Comparison of ENCODE assay signal across 22 cellular contexts in genomic region chr10:60122190-60122589, GRCh38.
DNase-seq lines count a peak whose midpoint lies in the region; ATAC-seq and TF ChIP-seq lines count a peak whose summit lies in the region.
"Had no signal": no experiment of that assay in that cellular context is flagged by ENCODE, and none has a peak within 500 bp of the region (broad histone marks: within the 10 kb centered on the region; RNA-seq: fewer than 3 reads in every experiment).

No MANE protein-coding gene starts in this region.

- 0 out of 2 replicates have a peak overlapping the region, but pooled peaks have one; percentile 69 for H3K27ac Mint-ChIP-seq in GM23338
- H3K27ac Mint-ChIP-seq: CD8-positive, alpha-beta T cell had no signal

- H3K14ac ChIP-seq in trophoblast cell (ENCODE audit: low read length): no peak overlapping the region

- no peak overlapping the region for H4K8ac ChIP-seq in trophoblast cell (ENCODE audit: low read depth, low read length)

- H2AFZ ChIP-seq in GM23338: no peak overlapping the region
- H2AFZ ChIP-seq in trophoblast cell (ENCODE audit: insufficient read depth, low read length, poor library complexity): no peak overlapping the region
- H2AFZ ChIP-seq: GM23248 had no signal

- H3K27me3 ChIP-seq in GM23338 (ENCODE audit: insufficient read depth) (no peaks in the 10 kb centered on the region), trophoblast cell (ENCODE audit: insufficient read depth, low read length) (no peaks in the 10 kb centered on the region)

- H3K79me2 ChIP-seq in GM23338 (replicated peaks; ENCODE audit: insufficient read depth) (no peaks in the 10 kb centered on the region), trophoblast cell (ENCODE audit: control insufficient read depth, insufficient read depth, low read length, poor library complexity) (no peaks in the 10 kb centered on the region)

- H3K27ac ChIP-seq in GM23338 (ENCODE audit: low read depth): no peak overlapping the region
- peak overlapping the region; percentile 64 for H3K27ac ChIP-seq in RWPE1
- H3K27ac ChIP-seq in trophoblast cell (ENCODE audit: low read depth, low read length): no peak overlapping the region
- H3K27ac ChIP-seq: KMS-11, SK-N-MC had no signal

- H3K9me3 ChIP-seq in trophoblast cell (ENCODE audit: insufficient read depth, low read depth, low read length): no peaks in the 10 kb centered on the region
- H3K9me3 ChIP-seq: HAP-1 had no signal

- no peaks in the 10 kb centered on the region for H3K9me3 Mint-ChIP-seq in GM23338
- H3K9me3 Mint-ChIP-seq: CD8-positive, alpha-beta T cell had no signal

- no peaks in the 10 kb centered on the region for H3K79me1 ChIP-seq in trophoblast cell (ENCODE audit: low read length)

- POLR2A ChIA-PET in RWPE1 (lab: Yijun Ruan, JAX; ENCODE audit: low non-redundant PET): no interaction called here

- H3K18ac ChIP-seq in trophoblast cell (ENCODE audit: low read length): no peak overlapping the region

- TF ChIP-seq CTCF in GM23338 (conservative IDR thresholded peaks at IDR 0.05; ENCODE audit: low read depth in 2 of 2) (no peak), RWPE1 (conservative IDR thresholded peaks at IDR 0.05; ENCODE audit: low read depth) (no peak)

- no peaks in the 10 kb centered on the region for H3K9me2 ChIP-seq in GM23338 (ENCODE audit: insufficient read depth)

- H3K4me3 ChIP-seq in GM23338: no peak overlapping the region
- no peak overlapping the region for H3K4me3 ChIP-seq in trophoblast cell (ENCODE audit: low read depth, low read length)
- H3K4me3 ChIP-seq: GM23248, HAP-1, SK-N-MC had no signal

- no peak overlapping the region for H2AK5ac ChIP-seq in trophoblast cell (ENCODE audit: low read length)

- no peak overlapping the region for H2BK5ac ChIP-seq in trophoblast cell (ENCODE audit: low read depth, low read length, poor library complexity)

- H3K23ac ChIP-seq in trophoblast cell (ENCODE audit: low read length): peak overlapping the region; percentile 42

- no peak for DNase-seq in GM23338 (ENCODE audit: low spot score)
- DNase-seq in RWPE1 (ENCODE audit: low spot score): no peak
- no peak for DNase-seq in trophoblast cell
- DNase-seq in cerebellar nuclear complex (lab: John Stamatoyannopoulos, UW): no peak
- no peak for DNase-seq in putamen (ENCODE audit: low spot score)
- DNase-seq in dermis blood vessel endothelial cell: no peak
- DNase-seq: AML-193; C1 segment of cervical spinal cord; CD8-positive, alpha-beta T cell; DMS153; GM23248; MV-4-11; NCI-H1105 treated with DMSO at 0.1 percent for 48 hours; NCI-H2081; NCI-H2171; NCI-H524 treated with DMSO at 0.1 percent for 48 hours; SHP77 treated with DMSO at 0.1 percent for 48 hours had no signal

- H3K4ac ChIP-seq in trophoblast cell (ENCODE audit: low read depth, low read length): no peak overlapping the region

- no peak overlapping the region for H4K91ac ChIP-seq in trophoblast cell (ENCODE audit: low read depth, low read length)

- no peaks in the 10 kb centered on the region for H3K4me1 ChIP-seq in GM23338 (ENCODE audit: insufficient read depth)
- H3K4me1 ChIP-seq in trophoblast cell (ENCODE audit: control insufficient read depth in 1 of 2, insufficient read depth in 2 of 2, low read length in 2 of 2): peaks cover 0 to 6% of the 10 kb centered on the region in 2 experiments

- peak overlapping the region; percentile 31 for H3K9ac ChIP-seq in trophoblast cell (ENCODE audit: low read length)
- H3K9ac ChIP-seq: GM23248, KMS-11 had no signal

- H3K4me3 Mint-ChIP-seq in GM23338: no peak overlapping the region
- H3K4me3 Mint-ChIP-seq: CD8-positive, alpha-beta T cell had no signal

- H3K4me2 ChIP-seq in GM23338 (no peak overlapping the region), trophoblast cell (ENCODE audit: low read length) (no peak overlapping the region)
- H3K4me2 ChIP-seq: KMS-11 had no signal

- H3K36me3 ChIP-seq in GM23338 (ENCODE audit: insufficient read depth): no peaks in the 10 kb centered on the region; the same call in 1 of the 2 replicates
- peaks cover 0 to 2% of the 10 kb centered on the region in 2 experiments for H3K36me3 ChIP-seq in trophoblast cell (ENCODE audit: control insufficient read depth in 1 of 2, insufficient read depth in 2 of 2, low read length in 2 of 2)
- H3K36me3 ChIP-seq: HAP-1 had no signal

- no peaks in the 10 kb centered on the region for H3K27me3 Mint-ChIP-seq in GM23338 (ENCODE audit: insufficient read depth, low read depth, poor library complexity)

- ATAC-seq in GM23338: no peak
- peak; percentile 12 for ATAC-seq in esophagus mucosa
- ATAC-seq in HG03469 (IDR thresholded peaks at IDR 0.05; ENCODE audit: unreplicated experiment): no peak
- ATAC-seq: CD8-positive, alpha-beta T cell had no signal

- H4K12ac ChIP-seq in trophoblast cell (ENCODE audit: low read depth, low read length): no peak overlapping the region

- no peak overlapping the region for H2BK120ac ChIP-seq in trophoblast cell (ENCODE audit: insufficient read depth, low read length, poor library complexity)

- no peaks in the 10 kb centered on the region for H3F3A ChIP-seq in GM23338 (replicated peaks; ENCODE audit: low read depth)

- no peaks in the 10 kb centered on the region; the same call in 2 of the 3 replicates for H3K36me3 Mint-ChIP-seq in GM23338 (ENCODE audit: low read depth)
- H3K36me3 Mint-ChIP-seq: CD8-positive, alpha-beta T cell had no signal

- CTCF ChIA-PET in RWPE1 (lab: Yijun Ruan, JAX): interaction anchor here (0.6 kb wide), 1 partner anchor 291 kb away, joined by 4 read pairs; no protein-coding TSS in a partner anchor

- H3K4me1 Mint-ChIP-seq in GM23338: no peaks in the 10 kb centered on the region

- H2BK12ac ChIP-seq in trophoblast cell (ENCODE audit: low read length): no peak overlapping the region

- H4K20me1 ChIP-seq in GM23338 (replicated peaks; ENCODE audit: insufficient read depth): no peaks in the 10 kb centered on the region; the same call in 1 of the 2 replicates

- no CpG with 5 or more reads among the region's 2 CpGs for WGBS in trophoblast cell (ENCODE audit: extremely low coverage, insufficient coverage, insufficient read length)

TF ChIP-seq in GM23338, 12 proteins besides CTCF, POLR2A, EP300 and RAD21 (continues in another document):
- TF ChIP-seq, protein P1, sequence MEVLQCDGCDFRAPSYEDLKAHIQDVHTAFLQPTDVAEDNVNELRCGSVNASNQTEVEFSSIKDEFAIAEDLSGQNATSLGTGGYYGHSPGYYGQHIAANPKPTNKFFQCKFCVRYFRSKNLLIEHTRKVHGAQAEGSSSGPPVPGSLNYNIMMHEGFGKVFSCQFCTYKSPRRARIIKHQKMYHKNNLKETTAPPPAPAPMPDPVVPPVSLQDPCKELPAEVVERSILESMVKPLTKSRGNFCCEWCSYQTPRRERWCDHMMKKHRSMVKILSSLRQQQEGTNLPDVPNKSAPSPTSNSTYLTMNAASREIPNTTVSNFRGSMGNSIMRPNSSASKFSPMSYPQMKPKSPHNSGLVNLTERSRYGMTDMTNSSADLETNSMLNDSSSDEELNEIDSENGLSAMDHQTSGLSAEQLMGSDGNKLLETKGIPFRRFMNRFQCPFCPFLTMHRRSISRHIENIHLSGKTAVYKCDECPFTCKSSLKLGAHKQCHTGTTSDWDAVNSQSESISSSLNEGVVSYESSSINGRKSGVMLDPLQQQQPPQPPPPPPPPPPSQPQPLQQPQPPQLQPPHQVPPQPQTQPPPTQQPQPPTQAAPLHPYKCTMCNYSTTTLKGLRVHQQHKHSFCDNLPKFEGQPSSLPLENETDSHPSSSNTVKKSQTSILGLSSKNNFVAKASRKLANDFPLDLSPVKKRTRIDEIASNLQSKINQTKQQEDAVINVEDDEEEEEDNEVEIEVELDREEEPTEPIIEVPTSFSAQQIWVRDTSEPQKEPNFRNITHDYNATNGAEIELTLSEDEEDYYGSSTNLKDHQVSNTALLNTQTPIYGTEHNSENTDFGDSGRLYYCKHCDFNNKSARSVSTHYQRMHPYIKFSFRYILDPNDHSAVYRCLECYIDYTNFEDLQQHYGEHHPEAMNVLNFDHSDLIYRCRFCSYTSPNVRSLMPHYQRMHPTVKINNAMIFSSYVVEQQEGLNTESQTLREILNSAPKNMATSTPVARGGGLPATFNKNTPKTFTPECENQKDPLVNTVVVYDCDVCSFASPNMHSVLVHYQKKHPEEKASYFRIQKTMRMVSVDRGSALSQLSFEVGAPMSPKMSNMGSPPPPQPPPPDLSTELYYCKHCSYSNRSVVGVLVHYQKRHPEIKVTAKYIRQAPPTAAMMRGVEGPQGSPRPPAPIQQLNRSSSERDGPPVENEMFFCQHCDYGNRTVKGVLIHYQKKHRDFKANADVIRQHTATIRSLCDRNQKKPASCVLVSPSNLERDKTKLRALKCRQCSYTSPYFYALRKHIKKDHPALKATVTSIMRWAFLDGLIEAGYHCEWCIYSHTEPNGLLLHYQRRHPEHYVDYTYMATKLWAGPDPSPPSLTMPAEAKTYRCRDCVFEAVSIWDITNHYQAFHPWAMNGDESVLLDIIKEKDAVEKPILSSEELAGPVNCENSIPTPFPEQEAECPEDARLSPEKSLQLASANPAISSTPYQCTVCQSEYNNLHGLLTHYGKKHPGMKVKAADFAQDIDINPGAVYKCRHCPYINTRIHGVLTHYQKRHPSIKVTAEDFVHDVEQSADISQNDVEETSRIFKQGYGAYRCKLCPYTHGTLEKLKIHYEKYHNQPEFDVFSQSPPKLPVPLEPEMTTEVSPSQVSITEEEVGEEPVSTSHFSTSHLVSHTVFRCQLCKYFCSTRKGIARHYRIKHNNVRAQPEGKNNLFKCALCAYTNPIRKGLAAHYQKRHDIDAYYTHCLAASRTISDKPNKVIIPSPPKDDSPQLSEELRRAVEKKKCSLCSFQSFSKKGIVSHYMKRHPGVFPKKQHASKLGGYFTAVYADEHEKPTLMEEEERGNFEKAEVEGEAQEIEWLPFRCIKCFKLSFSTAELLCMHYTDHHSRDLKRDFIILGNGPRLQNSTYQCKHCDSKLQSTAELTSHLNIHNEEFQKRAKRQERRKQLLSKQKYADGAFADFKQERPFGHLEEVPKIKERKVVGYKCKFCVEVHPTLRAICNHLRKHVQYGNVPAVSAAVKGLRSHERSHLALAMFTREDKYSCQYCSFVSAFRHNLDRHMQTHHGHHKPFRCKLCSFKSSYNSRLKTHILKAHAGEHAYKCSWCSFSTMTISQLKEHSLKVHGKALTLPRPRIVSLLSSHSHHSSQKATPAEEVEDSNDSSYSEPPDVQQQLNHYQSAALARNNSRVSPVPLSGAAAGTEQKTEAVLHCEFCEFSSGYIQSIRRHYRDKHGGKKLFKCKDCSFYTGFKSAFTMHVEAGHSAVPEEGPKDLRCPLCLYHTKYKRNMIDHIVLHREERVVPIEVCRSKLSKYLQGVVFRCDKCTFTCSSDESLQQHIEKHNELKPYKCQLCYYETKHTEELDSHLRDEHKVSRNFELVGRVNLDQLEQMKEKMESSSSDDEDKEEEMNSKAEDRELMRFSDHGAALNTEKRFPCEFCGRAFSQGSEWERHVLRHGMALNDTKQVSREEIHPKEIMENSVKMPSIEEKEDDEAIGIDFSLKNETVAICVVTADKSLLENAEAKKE (CRISPR knock-in tag; IDR thresholded peaks at IDR 0.05): no peak
- TF ChIP-seq EZH2phosphoT487 (IDR thresholded peaks at IDR 0.05; ENCODE audit: unreplicated experiment) (no peak), POLR2AphosphoS5 (IDR thresholded peaks at IDR 0.05; ENCODE audit: low read depth) (no peak)
